ENCODE assay signal across 8 cellular contexts in genomic region chr1:46413596-46413985, GRCh38. TPM values are rescaled to one million over a fixed set of nuclear protein-coding genes. Genes with fewer than 3 reads are reported as not detected.
DNase-seq lines count a peak whose midpoint lies in the region; ATAC-seq and TF ChIP-seq lines count a peak whose summit lies in the region.

No MANE protein-coding gene starts in this region.

- ATAC-seq in HG03135 (IDR thresholded peaks at IDR 0.05; ENCODE audit: unreplicated experiment) (peak; percentile 56), GM18861 (IDR thresholded peaks at IDR 0.05; ENCODE audit: unreplicated experiment) (no peak)

- TF ChIP-seq POLR2A in spleen (IDR thresholded peaks at IDR 0.05): no peak

- no peaks in the 10 kb centered on the region for H3K27me3 Mint-ChIP-seq in activated CD4-positive, alpha-beta T cell treated with anti-CD3 and anti-CD28 coated beads, Interleukin-2, amount 10 ng/mL, durations not matched to agents 24 days and 14 days

- intact Hi-C loops in activated CD4-positive, alpha-beta T cell treated with anti-CD3 and anti-CD28 coated beads, Interleukin-2, amount 10 ng/mL, durations not matched to agents 24 days and 14 days (cut with micrococcal nuclease): no loop called here
- intact Hi-C loops in spleen (cut with DNase I; ENCODE audit: low total_unique reads): no loop called here

- H3K9me3 ChIP-seq in spleen: no peaks in the 10 kb centered on the region

- no peaks in the 10 kb centered on the region for H3K4me1 ChIP-seq in spleen

- H3K4me3 ChIP-seq in spleen: no peak overlapping the region

- no peak overlapping the region for H3K27ac Mint-ChIP-seq in activated CD4-positive, alpha-beta T cell treated with anti-CD3 and anti-CD28 coated beads, Interleukin-2, amount 10 ng/mL, durations not matched to agents 24 days and 14 days

- TF ChIP-seq CTCF in GM12874 (IDR thresholded peaks at IDR 0.05; ENCODE audit: insufficient read depth, low read depth, low read length) (peak; percentile 45; the same call in 1 of the 2 replicates), spleen (IDR thresholded peaks at IDR 0.05 in 8 of 11, conservative IDR thresholded peaks at IDR 0.05 in 3 of 11) (no peak)

- H3K36me3 Mint-ChIP-seq in activated CD4-positive, alpha-beta T cell treated with anti-CD3 and anti-CD28 coated beads, Interleukin-2, amount 10 ng/mL, durations not matched to agents 24 days and 14 days (ENCODE audit: low read depth): no peaks in the 10 kb centered on the region

- WGBS in spleen, 5 donors: 61 to 77% (median 69%) methylated on average over 5 to 7 of the region's 7 CpGs

- no peaks in the 10 kb centered on the region for H3K9me3 Mint-ChIP-seq in activated CD4-positive, alpha-beta T cell treated with anti-CD3 and anti-CD28 coated beads, Interleukin-2, amount 10 ng/mL, durations not matched to agents 24 days and 14 days

- H3K27me3 ChIP-seq in spleen (replicated peaks in 1 of 7): no peaks in the 10 kb centered on the region

- peaks cover 0 to 30% (median 0%) of the 10 kb centered on the region in 6 donors for H3K36me3 ChIP-seq in spleen

- H3K4me3 Mint-ChIP-seq in activated CD4-positive, alpha-beta T cell treated with anti-CD3 and anti-CD28 coated beads, Interleukin-2, amount 10 ng/mL, durations not matched to agents 24 days and 14 days: no peak overlapping the region

- no peak overlapping the region for H3K27ac ChIP-seq in spleen

- H3K4me1 Mint-ChIP-seq in activated CD4-positive, alpha-beta T cell treated with anti-CD3 and anti-CD28 coated beads, Interleukin-2, amount 10 ng/mL, durations not matched to agents 24 days and 14 days: no peaks in the 10 kb centered on the region

- peak; percentile 66 for DNase-seq in activated CD4-positive, alpha-beta T cell treated with anti-CD3 and anti-CD28 coated beads, Interleukin-2, amount 10 ng/mL, durations not matched to agents 24 days and 14 days
- peak; percentile 22 for DNase-seq in inferior parietal cortex (ENCODE audit: extremely low spot score)
- DNase-seq in NCI-H345 treated with DMSO at 0.1 percent for 48 hours (lab: John Stamatoyannopoulos, UW; ENCODE audit: unreplicated experiment): no peak
- DNase-seq in spleen: no peak
- DNase-seq in HK-2 (ENCODE audit: unreplicated experiment): no peak

RNA-seq across cellular contexts. Expression of gene FAAH, which starts 19.5 kb away (rescaled TPM):
- 4.6 and 6.8 TPM in 2 replicates for total RNA-seq in activated CD4-positive, alpha-beta T cell treated with anti-CD3 and anti-CD28 coated beads, Interleukin-2, amount 10 ng/mL, durations not matched to agents 24 days and 14 days
- 10 to 100 TPM in 1 of 7 donors, 1 to 10 TPM in 6; 5.2 to 15.3 (median 7.3) TPM for total RNA-seq in spleen
- polyA plus RNA-seq in spleen: 10 to 100 TPM in 1 of 3 donors, 1 to 10 TPM in 2; 5.3 to 10.5 (median 9.6) TPM

Comparison
In these comparisons a context has a peak if more than half of its experiments do, and no peak if none do; other contexts are left out.
1. DNase-seq: peak in activated CD4-positive, alpha-beta T cell treated with anti-CD3 and anti-CD28 coated beads, Interleukin-2, amount 10 ng/mL, durations not matched to agents 24 days and 14 days (single experiment) and inferior parietal cortex (single experiment); none in NCI-H345 treated with DMSO at 0.1 percent for 48 hours (single experiment), spleen (single experiment) and HK-2 (single experiment).